ENCODE assay signal across 1 cellular context in the genomic region with DNA sequence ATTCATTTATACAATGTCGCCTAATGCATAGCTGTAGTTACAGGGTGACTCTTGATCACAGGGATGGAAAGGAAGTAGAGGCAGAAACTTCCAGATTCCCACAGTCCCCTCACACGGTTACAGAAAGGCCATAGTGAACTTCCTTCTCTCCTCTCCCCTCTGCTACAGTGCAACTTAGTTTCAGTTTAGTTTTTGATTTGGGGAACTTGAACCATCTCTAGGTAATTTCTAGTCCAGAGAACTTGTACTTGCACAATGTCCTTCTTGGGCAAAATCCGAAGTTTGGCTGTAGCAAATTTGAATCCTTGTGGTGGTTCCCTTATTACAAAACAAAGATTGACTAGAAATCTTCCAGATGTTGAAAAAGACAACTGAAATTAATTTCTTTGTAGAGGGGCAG.
TF ChIP-seq lines count a peak whose summit lies in the region.

No MANE protein-coding gene starts in this region.

TF ChIP-seq in HCT116, 20 proteins besides CTCF, POLR2A, EP300 and RAD21 (continued from another document):
- TF ChIP-seq POLR2AphosphoS5 (IDR thresholded peaks at IDR 0.05; ENCODE audit: low read depth, low read length) (no peak), ZFX (IDR thresholded peaks at IDR 0.05) (no peak), MAX (IDR thresholded peaks at IDR 0.05) (no peak), EZH2phosphoT487 (IDR thresholded peaks at IDR 0.05; ENCODE audit: borderline replicate concordance) (no peak), CEBPB (IDR thresholded peaks at IDR 0.05; ENCODE audit: low read depth) (no peak)
